Comparison of ENCODE assay signal across 8 cellular contexts in genomic region chr3:10010546-10011465, GRCh38. TPM values are rescaled to one million over a fixed set of nuclear protein-coding genes. Genes with fewer than 3 reads are reported as not detected.
A peak's percentile ranks its signal among the peaks of the same experiment; 100 is the strongest.
DNase-seq lines count a peak whose midpoint lies in the region; ATAC-seq and TF ChIP-seq lines count a peak whose summit lies in the region.

No MANE protein-coding gene starts in this region.

- H3K9me3 ChIP-seq in adipocyte (ENCODE audit: control insufficient read depth, low read length) (no peaks in the 10 kb centered on the region), heart left ventricle (no peaks in the 10 kb centered on the region), tibial nerve (no peaks in the 10 kb centered on the region)

- peak; percentile 53 to 73 for TF ChIP-seq POLR2A in heart left ventricle (IDR thresholded peaks at IDR 0.05)
- peak in 1 of 2 donors; percentile 48 for TF ChIP-seq POLR2A in tibial nerve (IDR thresholded peaks at IDR 0.05)

- DNase-seq in NCI-H1105 treated with DMSO at 0.1 percent for 48 hours (lab: John Stamatoyannopoulos, UW): peak; percentile 76
- DNase-seq in SW480 (ENCODE audit: low spot score): peak; percentile 88
- DNase-seq in adipocyte (ENCODE audit: low read depth): peak; percentile 96
- peak; percentile 95 to 99 (median 97) for DNase-seq in heart left ventricle
- DNase-seq in pons (ENCODE audit: low spot score): peak; percentile 81
- DNase-seq in tibial nerve (ENCODE audit: low spot score in 2 of 2): peak; percentile 91 to 93

- H3K27me3 ChIP-seq in adipocyte (replicated peaks; ENCODE audit: control insufficient read depth, insufficient read depth, low read length) (no peaks in the 10 kb centered on the region), heart left ventricle (no peaks in the 10 kb centered on the region), tibial nerve (no peaks in the 10 kb centered on the region)

- peaks cover 26% of the 10 kb centered on the region for H3K4me1 ChIP-seq in adipocyte (ENCODE audit: control insufficient read depth, insufficient read depth, low read length)
- peaks cover 4 to 45% (median 32%) of the 10 kb centered on the region in 12 donors for H3K4me1 ChIP-seq in heart left ventricle
- peaks cover 0 to 48% (median 26%) of the 10 kb centered on the region in 4 donors for H3K4me1 ChIP-seq in tibial nerve

- peak; percentile 30 to 54 for TF ChIP-seq EP300 in tibial nerve (IDR thresholded peaks at IDR 0.05)

- H3K27ac ChIP-seq in heart left ventricle (peak overlapping the region in 10 of 12 donors; percentile 17 to 82 (median 58)), tibial nerve (peak overlapping the region in 3 of 4 donors; percentile 70 to 77 (median 73))

- TF ChIP-seq CTCF in GM12875 (IDR thresholded peaks at IDR 0.05; ENCODE audit: borderline replicate concordance, insufficient read depth, low read depth, low read length) (no peak), heart left ventricle (IDR thresholded peaks at IDR 0.05) (no peak), tibial nerve (IDR thresholded peaks at IDR 0.05) (no peak)

- H3K9ac ChIP-seq in adipocyte (ENCODE audit: low read length): peak overlapping the region; percentile 93

- WGBS in heart left ventricle, 4 donors: 1 to 3% (median 1%) methylated on average over 13 to 60 of the region's 60 CpGs
- WGBS in tibial nerve, 2 donors: 3 to 6% methylated on average over 10 to 41 of the region's 60 CpGs

- H3K36me3 ChIP-seq in adipocyte (ENCODE audit: control insufficient read depth, insufficient read depth, low read length, severe bottlenecking): no peaks in the 10 kb centered on the region
- H3K36me3 ChIP-seq in heart left ventricle: peaks cover 0 to 4% (median 0%) of the 10 kb centered on the region in 9 donors
- no peaks in the 10 kb centered on the region for H3K36me3 ChIP-seq in tibial nerve

- peak; percentile 87 for ATAC-seq in HG02623 (IDR thresholded peaks at IDR 0.05; ENCODE audit: unreplicated experiment)
- ATAC-seq in heart left ventricle: peak; percentile 88 to 92 (median 90)

- intact Hi-C loops in heart left ventricle (cut with DNase I): loop anchor here in 2 of 10 donors (2.0 to 5.0 kb wide), 2 partner anchors 34 to 79 kb away; partner anchors contain the start of gene CRELD1 (in 1 of the 2)

- H3K4me3 ChIP-seq in GM12875 (ENCODE audit: low read depth, low read length): peak overlapping the region; percentile 58
- peak overlapping the region; percentile 90 for H3K4me3 ChIP-seq in adipocyte (ENCODE audit: low read length)
- H3K4me3 ChIP-seq in heart left ventricle: peak overlapping the region; percentile 39 to 90 (median 66)
- H3K4me3 ChIP-seq in tibial nerve: peak overlapping the region; percentile 38 to 66 (median 60)

RNA-seq across cellular contexts. Expression of gene FANCD2, which starts 15.4 kb away (rescaled TPM):
- 1 to 10 TPM in 4 of 9 donors, under 1 TPM in 5; 0.12 to 4.4 (median 0.97) TPM for total RNA-seq in heart left ventricle
- under 1 TPM; 0.62 to 0.80 TPM for polyA plus RNA-seq in heart left ventricle
- total RNA-seq in tibial nerve: 10 to 100 TPM in 2 of 4 donors, 1 to 10 TPM in 2; 2.0 to 13.7 (median 7.6) TPM

RNA-seq across cellular contexts. Expression of gene EMC3, which starts 24.2 kb away (rescaled TPM):
- total RNA-seq in heart left ventricle (100 to 1,000 TPM in 2 of 9 donors, 10 to 100 TPM in 7; 54.9 to 109 (median 74.7) TPM), tibial nerve (10 to 100 TPM; 16.1 to 30.6 (median 25.1) TPM)
- polyA plus RNA-seq in heart left ventricle: 100 to 1,000 TPM in 1 of 2 donors, 10 to 100 TPM in 1; 41.8 to 164 TPM

RNA-seq across cellular contexts. Expression of gene PRRT3, which starts 58.6 kb away (rescaled TPM):
- total RNA-seq in heart left ventricle (1 to 10 TPM in 4 of 9 donors, under 1 TPM in 5; 0.39 to 2.3 (median 0.81) TPM), tibial nerve (1 to 10 TPM; 2.2 to 3.3 (median 2.7) TPM)
- polyA plus RNA-seq in heart left ventricle: under 1 TPM; 0.44 to 0.46 TPM

Comparison
In these comparisons a context has a peak if more than half of its experiments do, and no peak if none do; other contexts are left out.
1. Peak in every context shown above with its lines: DNase-seq, ATAC-seq, H3K4me3 ChIP-seq and H3K27ac ChIP-seq.